ENCODE assay signal across 9 cellular contexts in the genomic region with DNA sequence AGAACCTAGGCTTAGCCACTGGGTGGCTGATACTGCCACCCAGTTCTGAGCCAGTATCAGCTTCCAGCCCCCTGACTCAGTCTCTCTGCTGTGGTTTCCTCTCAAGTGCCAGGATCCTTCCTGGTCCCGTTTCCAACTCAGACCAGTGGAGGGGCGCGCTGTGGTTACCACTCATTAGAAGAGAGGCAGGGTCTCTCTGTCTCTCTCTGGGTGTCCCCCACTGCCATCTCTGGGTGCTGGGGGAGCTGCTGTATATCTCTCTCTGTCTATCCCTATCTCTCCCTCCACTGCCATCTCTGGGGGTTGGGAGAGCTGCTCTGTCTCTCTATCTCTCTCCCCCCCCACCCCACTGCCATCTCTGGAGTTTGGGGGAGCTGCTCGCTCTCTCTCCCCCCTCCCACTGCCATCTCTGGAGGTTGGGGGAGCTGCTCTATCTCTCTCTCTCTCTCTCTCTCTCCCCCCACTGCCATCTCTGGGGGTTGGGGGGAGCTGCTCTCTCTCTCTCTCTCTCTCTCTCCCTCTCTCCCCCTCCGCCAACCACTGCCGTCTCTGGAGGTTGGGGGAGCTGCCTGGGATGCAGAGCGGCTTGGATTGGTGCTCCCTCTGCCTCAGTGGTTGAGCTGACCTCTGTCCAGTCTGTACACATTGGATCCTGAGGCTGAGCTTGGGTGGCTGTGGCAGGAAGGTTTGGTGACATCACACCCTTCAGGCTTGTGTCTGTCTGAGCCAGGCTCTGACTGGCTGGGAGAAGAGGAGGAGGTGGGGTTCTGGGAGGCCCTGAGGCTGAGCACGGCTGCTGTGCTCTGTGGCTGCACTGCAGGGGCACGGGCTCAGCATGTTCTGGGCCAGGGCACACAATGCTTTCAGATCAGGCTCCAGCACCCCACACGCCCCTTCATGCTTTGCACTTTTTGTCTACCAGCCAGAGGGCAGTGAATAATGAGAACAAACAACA.
DNase-seq lines count a peak whose midpoint lies in the region; ATAC-seq and TF ChIP-seq lines count a peak whose summit lies in the region.
"Had no signal": no experiment of that assay in that cellular context is flagged by ENCODE, and none has a peak within 500 bp of the region (broad histone marks: within the 10 kb centered on the region; RNA-seq: fewer than 3 reads in every experiment).

No MANE protein-coding gene starts in this region.

- H3K4me3 Mint-ChIP-seq in natural killer cell treated with Interleukin-12 subunit alpha and Interleukin-12 subunit beta and Interleukin-15 and Interleukin-18, amount 100 ng/mL, for 72 hours: peak overlapping the region; percentile 85

- H3K9me3 ChIP-seq in PC-9 (ENCODE audit: insufficient read depth, low read depth): no peaks in the 10 kb centered on the region
- H3K9me3 ChIP-seq in transverse colon: no peaks in the 10 kb centered on the region

- in situ Hi-C loops in transverse colon (cut with MboI; ENCODE audit: low pct_ligation_motif_present in 1 of 4, low pct_unique_long_range_greater_than_20kb in 1 of 4, low sequenced_read_pairs in 3 of 4): no loop called here

- no peaks in the 10 kb centered on the region for H3F3A ChIP-seq in PC-9 (ENCODE audit: insufficient read depth, low read depth)

- TF ChIP-seq EP300 in transverse colon (IDR thresholded peaks at IDR 0.05; ENCODE audit: low read depth): no peak

- H4K20me1 ChIP-seq in PC-9 (ENCODE audit: insufficient read depth): no peaks in the 10 kb centered on the region

- TF ChIP-seq CTCF in PC-9 (conservative IDR thresholded peaks at IDR 0.05) (no peak), transverse colon (IDR thresholded peaks at IDR 0.05) (no peak)

- no TSS peak for BruUV-seq in PC-9 (replicated peaks; lab: Mats Ljungman, UMichigan)

- H3K27me3 ChIP-seq in PC-9 (ENCODE audit: insufficient read depth, low read depth) (peaks cover 41% of the 10 kb centered on the region), transverse colon (no peaks in the 10 kb centered on the region)

- H3K9me2 ChIP-seq in PC-9 (ENCODE audit: insufficient read depth): no peaks in the 10 kb centered on the region

- H3K36me3 ChIP-seq in PC-9 (ENCODE audit: low read depth) (no peaks in the 10 kb centered on the region), transverse colon (no peaks in the 10 kb centered on the region)

- no peaks in the 10 kb centered on the region for H3K79me2 ChIP-seq in PC-9 (ENCODE audit: low read depth)

- no peaks in the 10 kb centered on the region for H3K9me3 Mint-ChIP-seq in natural killer cell treated with Interleukin-12 subunit alpha and Interleukin-12 subunit beta and Interleukin-15 and Interleukin-18, amount 100 ng/mL, for 72 hours

- no peak overlapping the region for H3K27ac ChIP-seq in PC-9
- H3K27ac ChIP-seq in transverse colon: no peak overlapping the region

- intact Hi-C loops in PC-9 (cut with micrococcal nuclease; ENCODE audit: unreplicated experiment): no loop called here
- intact Hi-C loops in transverse colon (cut with DNase I; ENCODE audit: low total_unique reads): no loop called here

- TF ChIP-seq POLR2A in transverse colon (IDR thresholded peaks at IDR 0.05): no peak

- POLR2A ChIA-PET in PC-9 (lab: Charles Lee; ENCODE audit: unreplicated experiment): no interaction called here

- peaks cover 31 to 35% of the 10 kb centered on the region in 2 donors for H3K4me1 Mint-ChIP-seq in natural killer cell treated with Interleukin-12 subunit alpha and Interleukin-12 subunit beta and Interleukin-15 and Interleukin-18, amount 100 ng/mL, for 72 hours (ENCODE audit: low read depth in 2 of 2)

- H3K4me3 ChIP-seq in PC-9: no peak overlapping the region
- H3K4me3 ChIP-seq in transverse colon: no peak overlapping the region

- H3K4me1 ChIP-seq in PC-9 (replicated peaks; ENCODE audit: insufficient read depth) (no peaks in the 10 kb centered on the region), transverse colon (no peaks in the 10 kb centered on the region)

- H3K4me2 ChIP-seq in PC-9: no peak overlapping the region

- peak; percentile 77 to 78 for ATAC-seq in natural killer cell treated with Interleukin-12 subunit alpha and Interleukin-12 subunit beta and Interleukin-15 and Interleukin-18, amount 100 ng/mL, for 72 hours

- H3K27ac Mint-ChIP-seq in natural killer cell treated with Interleukin-12 subunit alpha and Interleukin-12 subunit beta and Interleukin-15 and Interleukin-18, amount 100 ng/mL, for 72 hours: peak overlapping the region; percentile 48 to 87

- 58% methylated on average over 8 of the region's 10 CpGs; no CpG with 5 or more reads in 1 of the 2 donors for WGBS in transverse colon (ENCODE audit: low coverage in 1 of 2), 2 donors

- DNase-seq in CMK (ENCODE audit: low read depth) (peak; percentile 29), NCI-H510A (lab: John Stamatoyannopoulos, UW) (peak; percentile 54), cerebellum (ENCODE audit: low spot score) (peak; percentile 84), PC-9 (no peak), transverse colon (no peak), NCI-H187 treated with DMSO at 0.1 percent for 48 hours (lab: John Stamatoyannopoulos, UW) (no peak), COR-L47 (lab: John Stamatoyannopoulos, UW) (no peak)
- no peak for DNase-seq in natural killer cell treated with Interleukin-12 subunit alpha and Interleukin-12 subunit beta and Interleukin-15 and Interleukin-18, amount 100 ng/mL, for 72 hours (ENCODE audit: low spot score)
- DNase-seq: erythroblast had no signal

- H3K27me3 Mint-ChIP-seq in natural killer cell treated with Interleukin-12 subunit alpha and Interleukin-12 subunit beta and Interleukin-15 and Interleukin-18, amount 100 ng/mL, for 72 hours: no peaks in the 10 kb centered on the region

- H2AFZ ChIP-seq in PC-9: no peak overlapping the region

- H3K36me3 Mint-ChIP-seq in natural killer cell treated with Interleukin-12 subunit alpha and Interleukin-12 subunit beta and Interleukin-15 and Interleukin-18, amount 100 ng/mL, for 72 hours: no peaks in the 10 kb centered on the region

- CTCF ChIA-PET in PC-9 (lab: Charles Lee): no interaction called here

Comparison
In these comparisons a context has a peak if more than half of its experiments do, and no peak if none do; other contexts are left out.
1. DNase-seq: peak in CMK (single experiment), NCI-H510A (single experiment) and cerebellum (single experiment); none in natural killer cell treated with Interleukin-12 subunit alpha and Interleukin-12 subunit beta and Interleukin-15 and Interleukin-18, amount 100 ng/mL, for 72 hours (single experiment), PC-9 (0 of 2), transverse colon (single experiment), NCI-H187 treated with DMSO at 0.1 percent for 48 hours (single experiment) and COR-L47 (single experiment).